In genomic region chr17:18381158-18381952, GRCh38 we compare ENCODE assay signal across 30 cellular contexts. TPM values are rescaled to one million over a fixed set of nuclear protein-coding genes. Genes with fewer than 3 reads are reported as not detected.
DNase-seq lines count a peak whose midpoint lies in the region; ATAC-seq and TF ChIP-seq lines count a peak whose summit lies in the region.
"Had no signal": no experiment of that assay in that cellular context is flagged by ENCODE, and none has a peak within 500 bp of the region (broad histone marks: within the 10 kb centered on the region; RNA-seq: fewer than 3 reads in every experiment).

No MANE protein-coding gene starts in this region.

- no peak overlapping the region for H3K9ac ChIP-seq in neuronal stem cell (ENCODE audit: low read depth, low read length, poor library complexity)
- H3K9ac ChIP-seq: BLaER1 had no signal

- intact Hi-C loops in CD8-positive, alpha-beta T cell (cut with DNase I, micrococcal nuclease) = no loop called here

- no peaks in the 10 kb centered on the region for H3K79me1 ChIP-seq in neuronal stem cell (ENCODE audit: low read depth, low read length)

- no peaks in the 10 kb centered on the region for H3K4me1 Mint-ChIP-seq in CD8-positive, alpha-beta T cell (ENCODE audit: low read depth)

- no peak overlapping the region for H2BK120ac ChIP-seq in neuronal stem cell (ENCODE audit: low read depth, low read length)

- no peak for DNase-seq in CD8-positive, alpha-beta T cell
- peak; percentile 1 for DNase-seq in germinal center (ENCODE audit: low spot score)
- DNase-seq in neuronal stem cell (ENCODE audit: low spot score) = no peak
- DNase-seq in stimulated activated naive CD4-positive, alpha-beta T cell treated with Interleukin-2 at 50 U/mL for 16 hours (lab: John Stamatoyannopoulos, UW) = no peak
- no peak for DNase-seq in HAP-1 (ENCODE audit: low spot score in 2 of 2)
- DNase-seq in stimulated activated CD4-positive, alpha-beta T cell treated with anti-CD3 and anti-CD28 coated beads, Interleukin-4, amount 100 ng/mL, for 1 hour = no peak
- DNase-seq: activated naive CD4-positive, alpha-beta T cell treated with Interleukin-2 at 50 U/mL for 16 hours; activated T-cell treated with anti-CD3 and anti-CD28 coated beads, Interleukin-2, amount 50 U/mL, for 48 hours; amniotic stem cell; brain microvascular endothelial cell; COR-L47; DMS79; hypothalamus; immature natural killer cell; left colon; NCI-H146; NCI-H446 treated with DMSO at 0.1 percent for 48 hours; right cardiac atrium; SJCRH30; stimulated activated CD4-positive, alpha-beta T cell treated with anti-CD3 and anti-CD28 coated beads, Interleukin-4, amount 100 ng/mL, for 24 hours; substantia nigra; SW 1271; T1000 had no signal

- H2BK15ac ChIP-seq in neuronal stem cell (ENCODE audit: low read length) = peak overlapping the region; percentile 15

- ATAC-seq in CD8-positive, alpha-beta T cell = no peak
- no peak for ATAC-seq in GM19035 (IDR thresholded peaks at IDR 0.05; ENCODE audit: unreplicated experiment)
- ATAC-seq: left colon, right cardiac atrium had no signal

- H2BK5ac ChIP-seq in neuronal stem cell (ENCODE audit: low read length) = peak overlapping the region; percentile 82

- H3K36me3 ChIP-seq in CD8-positive, alpha-beta T cell (ENCODE audit: insufficient read depth, low read length) = no peaks in the 10 kb centered on the region
- H3K36me3 ChIP-seq in HEK293 (ENCODE audit: control insufficient read depth in 2 of 2, insufficient read depth in 1 of 2, low read length in 2 of 2) = no peaks in the 10 kb centered on the region
- H3K36me3 ChIP-seq in neuronal stem cell (replicated peaks in 1 of 2; ENCODE audit: control insufficient read depth in 2 of 2, insufficient read depth in 2 of 2, low read length in 2 of 2) = no peaks in the 10 kb centered on the region
- H3K36me3 ChIP-seq in HAP-1 (replicated peaks) = no peaks in the 10 kb centered on the region
- H3K36me3 ChIP-seq: BLaER1, brain microvascular endothelial cell, neutrophil, SJCRH30, upper lobe of left lung had no signal

- H2AK5ac ChIP-seq in neuronal stem cell (ENCODE audit: low read depth, low read length) = peak overlapping the region; percentile 84

- WGBS in neuronal stem cell (ENCODE audit: extremely low coverage in 2 of 2, insufficient read length in 2 of 2, insufficient replicate concordance in 1 of 2), 2 donors = no CpG with 5 or more reads among the region's 23 CpGs

- H3K36me3 Mint-ChIP-seq in CD8-positive, alpha-beta T cell = no peaks in the 10 kb centered on the region
- H3K36me3 Mint-ChIP-seq: immature natural killer cell had no signal

- peak overlapping the region; percentile 84 for H2BK12ac ChIP-seq in neuronal stem cell (ENCODE audit: low read length)

- TF ChIP-seq CTCF in CD8-positive, alpha-beta T cell (IDR thresholded peaks at IDR 0.05) = no peak
- no peak for TF ChIP-seq CTCF in HEK293 (tag by site-specific recombination; IDR thresholded peaks at IDR 0.05)

- no peaks in the 10 kb centered on the region for H3K9me3 ChIP-seq in CD8-positive, alpha-beta T cell (ENCODE audit: low read length)
- H3K9me3 ChIP-seq in HEK293 (ENCODE audit: control insufficient read depth, insufficient read depth, low read depth, low read length) (no peaks in the 10 kb centered on the region), neuronal stem cell (replicated peaks in 1 of 2; ENCODE audit: control insufficient read depth in 2 of 2, insufficient read depth in 1 of 2, low read depth in 1 of 2, low read length in 2 of 2) (no peaks in the 10 kb centered on the region), HAP-1 (no peaks in the 10 kb centered on the region)
- H3K9me3 ChIP-seq: BLaER1, neutrophil, SJCRH30, upper lobe of left lung had no signal

- H3K18ac ChIP-seq in neuronal stem cell (ENCODE audit: low read length) = peak overlapping the region; percentile 28

- no peak overlapping the region for H3K4ac ChIP-seq in neuronal stem cell (ENCODE audit: low read length)

- H3K14ac ChIP-seq in neuronal stem cell (ENCODE audit: low read length) = peak overlapping the region; percentile 82

- H4K8ac ChIP-seq in neuronal stem cell (ENCODE audit: low read depth, low read length) = no peak overlapping the region

- H3K27ac Mint-ChIP-seq in CD8-positive, alpha-beta T cell = no peak overlapping the region

- in situ Hi-C loops in HAP-1 (cut with MboI; ENCODE audit: low sequenced_read_pairs) = loop anchor here (25.0 kb wide), 1 partner anchor 1569 kb away; no protein-coding TSS in a partner anchor

- no peak overlapping the region for H3K27ac ChIP-seq in CD8-positive, alpha-beta T cell (ENCODE audit: low read depth, low read length)
- no peak overlapping the region for H3K27ac ChIP-seq in HEK293 (ENCODE audit: extremely low read depth, low read depth, low read length)
- no peak overlapping the region for H3K27ac ChIP-seq in neuronal stem cell (replicated peaks; ENCODE audit: low read length)
- H3K27ac ChIP-seq: BLaER1, brain microvascular endothelial cell, neutrophil, SJCRH30, upper lobe of left lung had no signal

- H3K4me3 Mint-ChIP-seq in CD8-positive, alpha-beta T cell = peak overlapping the region; percentile 6

- H3K4me1 ChIP-seq in CD8-positive, alpha-beta T cell (ENCODE audit: insufficient read depth, low read length) = no peaks in the 10 kb centered on the region
- H3K4me1 ChIP-seq in HEK293 (ENCODE audit: control insufficient read depth, insufficient read depth, low read length) (no peaks in the 10 kb centered on the region), neuronal stem cell (ENCODE audit: control insufficient read depth in 2 of 2, insufficient read depth in 1 of 2, low read depth in 1 of 2, low read length in 2 of 2) (peaks cover 0 to 2% of the 10 kb centered on the region in 2 donors), HAP-1 (no peaks in the 10 kb centered on the region)
- H3K4me1 ChIP-seq: SJCRH30 had no signal

- no peak overlapping the region for H3K23ac ChIP-seq in neuronal stem cell (ENCODE audit: low read depth, low read length, poor library complexity)

- POLR2A ChIA-PET in CD8-positive, alpha-beta T cell (lab: Charles Lee) = no interaction called here
- POLR2A ChIA-PET in HEK293 (lab: Yijun Ruan, JAX) = no interaction called here

- H4K91ac ChIP-seq in neuronal stem cell (ENCODE audit: low read depth, low read length, poor library complexity) = no peak overlapping the region

- H3K9me3 Mint-ChIP-seq in CD8-positive, alpha-beta T cell = no peaks in the 10 kb centered on the region
- H3K9me3 Mint-ChIP-seq: immature natural killer cell had no signal

- no peak overlapping the region for H3K4me2 ChIP-seq in neuronal stem cell (ENCODE audit: insufficient read depth, low read length, poor library complexity, severe bottlenecking)
- H3K4me2 ChIP-seq: BLaER1 had no signal

- H3K27me3 ChIP-seq in CD8-positive, alpha-beta T cell (ENCODE audit: insufficient read depth, low read length) = no peaks in the 10 kb centered on the region
- H3K27me3 ChIP-seq in neuronal stem cell (ENCODE audit: control insufficient read depth in 3 of 3, insufficient read depth in 3 of 3, low read depth in 1 of 3, low read length in 3 of 3) = peaks cover 0 to 4% (median 0%) of the 10 kb centered on the region in 3 experiments
- no peaks in the 10 kb centered on the region for H3K27me3 ChIP-seq in HAP-1 (ENCODE audit: low read depth)
- H3K27me3 ChIP-seq: upper lobe of left lung had no signal

- no peak overlapping the region for H3K4me3 ChIP-seq in CD8-positive, alpha-beta T cell (ENCODE audit: low read depth, low read length)
- H3K4me3 ChIP-seq in HEK293 (ENCODE audit: low read depth, low read length) (no peak overlapping the region), neuronal stem cell (ENCODE audit: low read length in 2 of 2) (no peak overlapping the region), HAP-1 (no peak overlapping the region)
- H3K4me3 ChIP-seq: BLaER1, SJCRH30, upper lobe of left lung had no signal

- H2AFZ ChIP-seq in neuronal stem cell (ENCODE audit: low read length) = no peak overlapping the region

- peaks cover 4% of the 10 kb centered on the region for H3K27me3 Mint-ChIP-seq in CD8-positive, alpha-beta T cell (ENCODE audit: low read depth)

- CTCF ChIA-PET in CD8-positive, alpha-beta T cell (lab: Charles Lee) = no interaction called here
- CTCF ChIA-PET in HEK293 (lab: Yijun Ruan, JAX) = no interaction called here

TF ChIP-seq in HEK293, 187 proteins besides CTCF, POLR2A, EP300 and RAD21 (continues in another document):
- TF ChIP-seq ZNF223 (tag by site-specific recombination; IDR thresholded peaks at IDR 0.05) (no peak), ZNF221 (tag by site-specific recombination; IDR thresholded peaks at IDR 0.05; ENCODE audit: borderline replicate concordance) (no peak), ZNF121 (tag by site-specific recombination; IDR thresholded peaks at IDR 0.05) (no peak)

RNA-seq across cellular contexts. Expression of gene EVPLL, which starts 3.8 kb away (rescaled TPM):
- not detected for total RNA-seq in CD8-positive, alpha-beta T cell
- polyA plus RNA-seq in neuronal stem cell (2013, experiment 1 of 2) = not detected
- polyA plus RNA-seq in neuronal stem cell (2013, experiment 2 of 2) = not detected
- total RNA-seq: right cardiac atrium, RPMI7951, SJCRH30 had no signal
- polyA plus RNA-seq: AG04450, immature natural killer cell, right cardiac atrium had no signal

RNA-seq across cellular contexts. Expression of gene SHMT1, which starts 18.0 kb away (rescaled TPM):
- total RNA-seq in CD8-positive, alpha-beta T cell = 1 to 10 TPM; 5.7 to 6.1 TPM
- polyA plus RNA-seq in neuronal stem cell (2013, experiment 1 of 2) = 24.6 TPM
- 24.0 TPM for polyA plus RNA-seq in neuronal stem cell (2013, experiment 2 of 2)
